Comparison of ENCODE assay signal across 8 cellular contexts in genomic region chr9:11319477-11320060, GRCh38.
DNase-seq lines count a peak whose midpoint lies in the region; ATAC-seq and TF ChIP-seq lines count a peak whose summit lies in the region.

No MANE protein-coding gene starts in this region.

- DNase-seq in GM12864 (ENCODE audit: low read depth) (no peak), MG63 (peak; percentile 26), mesendoderm (peak; percentile 50), dedifferentiated amniotic fluid mesenchymal stem cell (ENCODE audit: extremely low spot score) (no peak)
- DNase-seq in activated CD4-positive, alpha-beta T cell treated with anti-CD3 and anti-CD28 coated beads for 4 hours = no peak

- no peak overlapping the region for H3K9ac ChIP-seq in mesendoderm (ENCODE audit: low read length)

- no peaks in the 10 kb centered on the region for H3K36me3 ChIP-seq in MG63
- H3K36me3 ChIP-seq in mesendoderm (ENCODE audit: control insufficient read depth, insufficient read depth, low read length) = no peaks in the 10 kb centered on the region

- no peak overlapping the region for H4K8ac ChIP-seq in mesendoderm (ENCODE audit: low read depth, low read length)

- no peak overlapping the region for H3K23ac ChIP-seq in mesendoderm (ENCODE audit: low read length)

- H3K27ac ChIP-seq in VCaP (no peak overlapping the region), mesendoderm (ENCODE audit: low read depth, low read length) (no peak overlapping the region)

- H3K56ac ChIP-seq in mesendoderm (ENCODE audit: low read length) = no peak overlapping the region

- no peak overlapping the region for H3K18ac ChIP-seq in mesendoderm (ENCODE audit: low read length)

- H3K79me2 ChIP-seq in mesendoderm (ENCODE audit: control insufficient read depth, insufficient read depth, low read length) = no peaks in the 10 kb centered on the region

- no CpG with 5 or more reads among the region's 7 CpGs for WGBS in mesendoderm (ENCODE audit: extremely low coverage, insufficient coverage, low lambda C conversion rate)

- no peaks in the 10 kb centered on the region for H3K4me1 ChIP-seq in mesendoderm (ENCODE audit: control insufficient read depth, low read depth, low read length)

- no peak overlapping the region for H2BK120ac ChIP-seq in mesendoderm (ENCODE audit: low read depth, low read length)

- no peaks in the 10 kb centered on the region for H3K9me3 ChIP-seq in MG63

- no peak overlapping the region for H3K4ac ChIP-seq in mesendoderm (ENCODE audit: low read depth, low read length)

- H3K4me3 ChIP-seq in GM12864 (ENCODE audit: low read depth, low read length) (no peak overlapping the region), MG63 (no peak overlapping the region), mesendoderm (ENCODE audit: low read length) (no peak overlapping the region)

- no peak overlapping the region for H2BK5ac ChIP-seq in mesendoderm (ENCODE audit: low read length)

- no peaks in the 10 kb centered on the region for H3K79me1 ChIP-seq in mesendoderm (ENCODE audit: low read length)

- TF ChIP-seq CTCF in GM12864 (IDR thresholded peaks at IDR 0.05; ENCODE audit: low read depth, low read length, missing control alignments) (peak; percentile 27), VCaP (conservative IDR thresholded peaks at IDR 0.05) (peak; percentile 85)

- no peak overlapping the region for H4K5ac ChIP-seq in mesendoderm (ENCODE audit: low read length)

- H2BK15ac ChIP-seq in mesendoderm (replicated peaks; ENCODE audit: low read depth) = no peak overlapping the region

- H3K27me3 ChIP-seq in MG63 (no peaks in the 10 kb centered on the region), mesendoderm (ENCODE audit: insufficient read depth, low read length, poor library complexity) (no peaks in the 10 kb centered on the region)

- H2AK5ac ChIP-seq in mesendoderm (ENCODE audit: low read length) = no peak overlapping the region

- no peak overlapping the region for H3K4me2 ChIP-seq in mesendoderm (ENCODE audit: low read length)

- no peak for ATAC-seq in GM18502 (IDR thresholded peaks at IDR 0.05; ENCODE audit: poor library complexity, unreplicated experiment)
- no peak for ATAC-seq in HG02623 (IDR thresholded peaks at IDR 0.05; ENCODE audit: unreplicated experiment)

Comparison
In these comparisons a context has a peak if more than half of its experiments do, and no peak if none do; other contexts are left out.
1. DNase-seq: peak in MG63 (single experiment) and mesendoderm (single experiment); none in GM12864 (single experiment), dedifferentiated amniotic fluid mesenchymal stem cell (single experiment) and activated CD4-positive, alpha-beta T cell treated with anti-CD3 and anti-CD28 coated beads for 4 hours (0 of 2).